Comparison of ENCODE assay signal across 7 cellular contexts in the genomic region with DNA sequence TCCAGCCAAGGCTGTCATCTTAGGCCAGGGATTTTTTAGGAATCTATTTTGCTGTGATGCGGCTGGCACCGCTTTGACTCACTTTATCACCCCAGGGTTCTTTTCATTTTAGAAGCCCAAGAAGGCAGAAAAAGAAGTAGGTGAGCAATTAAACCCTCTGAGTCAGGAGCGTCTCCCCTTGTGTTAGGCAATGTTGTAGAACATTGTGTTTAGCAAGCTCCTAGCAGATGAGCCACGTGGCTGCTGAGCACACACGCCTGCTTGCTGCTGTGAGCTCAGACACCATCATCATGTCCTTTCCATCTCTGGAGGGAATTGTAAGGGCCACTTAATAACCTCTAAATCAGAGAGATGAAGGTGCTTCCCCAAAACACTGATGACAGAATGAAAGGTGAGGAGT. TPM values are rescaled to one million over a fixed set of nuclear protein-coding genes. Genes with fewer than 3 reads are reported as not detected.
DNase-seq lines count a peak whose midpoint lies in the region; ATAC-seq, FAIRE-seq and TF ChIP-seq lines count a peak whose summit lies in the region.
"Not testable (repeated sequence)": the region's sequence is repeated elsewhere in the genome, so short reads cannot be mapped to it uniquely, and the experiment has no call there.

No MANE protein-coding gene starts in this region.

- peak overlapping the region; percentile 0; the same call in 1 of the 2 replicates for H2AFZ ChIP-seq in K562 (ENCODE audit: low read depth, low read length)

- peak overlapping the region; percentile 75 for H3K27ac Mint-ChIP-seq in HFFc6

- not testable (repeated sequence) for TF ChIP-seq EP300 in K562 (IDR thresholded peaks at IDR 0.05; ENCODE audit: low read length)

- not testable (repeated sequence) for H3K4me3 ChIP-seq in K562; epithelial cell of esophagus (ENCODE audit: low read length)

- H3K27me3 Mint-ChIP-seq in HFFc6 (ENCODE audit: insufficient read depth) = not testable (repeated sequence)

- not testable (repeated sequence) for H3K9me3 Mint-ChIP-seq in HFFc6

- H3K4me2 ChIP-seq in K562 (ENCODE audit: insufficient read depth, low read length) = not testable (repeated sequence)

- TF ChIP-seq RAD21 in K562 (CRISPR knock-in tag; conservative IDR thresholded peaks at IDR 0.05 in 1 of 2, IDR thresholded peaks at IDR 0.05 in 1 of 2) = not testable (repeated sequence)

- not testable (repeated sequence) for H3K27ac ChIP-seq in K562 (ENCODE audit: extremely low read depth, low read depth, low read length); foreskin keratinocyte

- H3K9me3 ChIP-seq in K562 (replicated peaks; ENCODE audit: control insufficient read depth, insufficient read depth, low read depth, low read length) = not testable (repeated sequence)

- WGBS in K562 (ENCODE audit: insufficient coverage, low coverage, missing lambda C conversion rate) = 10% methylated on average over 5 of the region's 5 CpGs

- H3K9ac ChIP-seq in K562 (ENCODE audit: insufficient read depth in 1 of 2, low read depth in 2 of 2, low read length in 2 of 2) = not testable (repeated sequence)

- H3K4me3 Mint-ChIP-seq in HFFc6 = peak overlapping the region; percentile 8; the same call in 1 of the 2 replicates

- not testable (repeated sequence) for H3K36me3 Mint-ChIP-seq in HFFc6 (ENCODE audit: low read depth)

- intact Hi-C loops in K562 (cut with micrococcal nuclease) = not testable (repeated sequence)

- in situ Hi-C loops in K562 (cut with MboI) = not testable (repeated sequence)

- H3K36me3 ChIP-seq in K562 (ENCODE audit: control insufficient read depth, insufficient read depth, low read length) = not testable (repeated sequence)

- H3K4me1 Mint-ChIP-seq in HFFc6 (ENCODE audit: low read depth) = peaks cover 27% of the 10 kb centered on the region

- not testable (repeated sequence) for BruUV-seq in K562 (replicated peaks; lab: Mats Ljungman, UMichigan)

- POLR2A ChIA-PET in K562 (lab: Yijun Ruan, JAX) = not testable (repeated sequence)

- TF ChIP-seq CTCF in HFFc6 (IDR thresholded peaks at IDR 0.05); K562 (IDR thresholded peaks at IDR 0.05 in 2 of 3, conservative IDR thresholded peaks at IDR 0.05 in 1 of 3; ENCODE audit: insufficient read depth in 2 of 3, low read depth in 1 of 3, low read length in 3 of 3); epithelial cell of esophagus (IDR thresholded peaks at IDR 0.05; ENCODE audit: insufficient read depth, low read depth, low read length, missing control alignments); foreskin keratinocyte (conservative IDR thresholded peaks at IDR 0.05): not testable (repeated sequence)

- H3K4me1 ChIP-seq in K562 (replicated peaks in 1 of 2; ENCODE audit: control insufficient read depth in 2 of 2, insufficient read depth in 2 of 2, low read length in 2 of 2) = not testable (repeated sequence)
- H3K4me1 ChIP-seq in foreskin keratinocyte = peaks cover 11% of the 10 kb centered on the region

- not testable (repeated sequence) for FAIRE-seq in K562 (lab: Jason Lieb, UNC)

- TF ChIP-seq POLR2A in K562 (conservative IDR thresholded peaks at IDR 0.05) = not testable (repeated sequence)

- not testable (repeated sequence) for H3K79me2 ChIP-seq in K562 (ENCODE audit: control insufficient read depth, insufficient read depth, low read length)

- H3K9me1 ChIP-seq in K562 (ENCODE audit: control insufficient read depth, insufficient read depth, low read length) = not testable (repeated sequence)

- DNase-seq in EH (ENCODE audit: low read depth) (peak; percentile 56), HFFc6 (peak; percentile 80), RPMI7951 (ENCODE audit: low read depth) (peak; percentile 34), epithelial cell of esophagus (ENCODE audit: low read depth) (peak; percentile 78), foreskin keratinocyte (peak; percentile 68 to 86), renal cortical epithelial cell (ENCODE audit: low read depth) (peak; percentile 6)
- DNase-seq in K562 (ENCODE audit: extremely low read depth in 1 of 4, low spot score in 3 of 4) = not testable (repeated sequence)

- not testable (repeated sequence) for ATAC-seq in K562, foreskin keratinocyte

- not testable (repeated sequence) for H3K27me3 ChIP-seq in K562 (ENCODE audit: control insufficient read depth in 2 of 2, insufficient read depth in 2 of 2, low read length in 2 of 2); foreskin keratinocyte

- CTCF ChIA-PET in K562 (lab: Yijun Ruan, JAX; ENCODE audit: low intra/inter-chr PET ratio) = not testable (repeated sequence)

- not testable (repeated sequence) for H4K20me1 ChIP-seq in K562 (replicated peaks; ENCODE audit: control insufficient read depth, insufficient read depth, low read length)

TF ChIP-seq in K562, 482 proteins besides CTCF, POLR2A, EP300 and RAD21:
- TF ChIP-seq CEBPB (tag; IDR thresholded peaks at IDR 0.05) (peak; percentile 50; the same call in 1 of the 2 replicates), CEBPG (tag; conservative IDR thresholded peaks at IDR 0.05 in 1 of 2, IDR thresholded peaks at IDR 0.05 in 1 of 2) (0 out of 4 replicates have a peak, but pooled peaks of 1 of the 2 experiments have one; percentile 26), L3MBTL2 (IDR thresholded peaks at IDR 0.05) (0 out of 2 replicates have a peak, but pooled peaks have one; percentile 38)
- TF ChIP-seq CEBPG (CRISPR knock-in tag; IDR thresholded peaks at IDR 0.05) = not testable (repeated sequence)

RNA-seq across cellular contexts. Expression of a gene that starts 46.1 kb away (rescaled TPM):
- total RNA-seq in HFFc6 (2021; fragmentation: NEBNext Ultra II Directional; extraction: Animal tissue kit (Norgen Biotek cat#: 25700)) = 100 to 1,000 TPM in 4 of 6 experiments, 10 to 100 TPM in 2; 98.9 to 111 (median 105) TPM
- total RNA-seq in RPMI7951 (2014; rRNA removed; shearing (Covaris generic)) = 77.9 and 83.0 TPM in 2 replicates
- 57.9 and 74.0 TPM in 2 replicates for total RNA-seq in K562 (2011; cell fraction: chromatin; rRNA removed; ENCODE audit: low replicate concordance)
- 39.0 and 43.6 TPM in 2 replicates for total RNA-seq in K562 (2011; cell fraction: nucleolus; rRNA removed)
- 48.0 and 70.5 TPM in 2 replicates for total RNA-seq in K562 (2011; cell fraction: nucleoplasm; rRNA removed)
- total RNA-seq in K562 (2014; rRNA removed) = 59.9 and 68.1 TPM in 2 replicates
- total RNA-seq in K562 (2014; rRNA removed; fragmentation: Illumina TruSeq; extraction: Trizol) = 35.1 and 43.5 TPM in 2 replicates
- total RNA-seq in K562 (2015; rRNA removed; fragmentation: Illumina TruSeq; extraction: Trizol) = 57.0 and 59.3 TPM in 2 replicates
- total RNA-seq in K562 (2021) = 48.0 and 52.7 TPM in 2 replicates
- 85.7 and 87.0 TPM in 2 replicates for polyA plus RNA-seq in K562 (2011; rRNA removed)
- 87.3 and 99.4 TPM in 2 replicates for polyA plus RNA-seq in K562 (2011; cell fraction: cytosol; rRNA removed)
- 127 and 129 TPM in 2 replicates for polyA plus RNA-seq in K562 (2011; cell fraction: nucleus; rRNA removed)
- 72.9 and 73.8 TPM in 2 replicates for polyA plus RNA-seq in K562 (2012)
- 49.8 and 56.3 TPM in 2 replicates for polyA plus RNA-seq in K562 (2014; fragmentation: Illumina TruSeq; extraction: Trizol)
- 10 to 100 TPM; 37.2 to 70.9 TPM for polyA plus RNA-seq in K562 (2014; fragmentation: Nextera tagmentation; extraction: Ambion mirVana)
- polyA plus RNA-seq in K562 (2014; rRNA removed) = 69.6 and 73.7 TPM in 2 replicates
- 48.8 and 62.4 TPM in 2 replicates for polyA minus RNA-seq in K562 (2011; rRNA and poly(A)+ RNA removed)
- 23.8 and 28.9 TPM in 2 replicates for polyA minus RNA-seq in K562 (2011; cell fraction: cytosol; rRNA and poly(A)+ RNA removed)
- polyA minus RNA-seq in K562 (2011; cell fraction: nucleus; rRNA and poly(A)+ RNA removed) = 30.3 and 39.5 TPM in 2 replicates
- 92.0 and 93.0 TPM in 2 replicates for total RNA-seq in foreskin keratinocyte
- polyA plus RNA-seq in foreskin keratinocyte = 95.3 and 99.5 TPM in 2 replicates
- 123 and 163 TPM in 2 replicates for total RNA-seq in renal cortical epithelial cell
